ENCODE assay signal across 9 cellular contexts in the genomic region with DNA sequence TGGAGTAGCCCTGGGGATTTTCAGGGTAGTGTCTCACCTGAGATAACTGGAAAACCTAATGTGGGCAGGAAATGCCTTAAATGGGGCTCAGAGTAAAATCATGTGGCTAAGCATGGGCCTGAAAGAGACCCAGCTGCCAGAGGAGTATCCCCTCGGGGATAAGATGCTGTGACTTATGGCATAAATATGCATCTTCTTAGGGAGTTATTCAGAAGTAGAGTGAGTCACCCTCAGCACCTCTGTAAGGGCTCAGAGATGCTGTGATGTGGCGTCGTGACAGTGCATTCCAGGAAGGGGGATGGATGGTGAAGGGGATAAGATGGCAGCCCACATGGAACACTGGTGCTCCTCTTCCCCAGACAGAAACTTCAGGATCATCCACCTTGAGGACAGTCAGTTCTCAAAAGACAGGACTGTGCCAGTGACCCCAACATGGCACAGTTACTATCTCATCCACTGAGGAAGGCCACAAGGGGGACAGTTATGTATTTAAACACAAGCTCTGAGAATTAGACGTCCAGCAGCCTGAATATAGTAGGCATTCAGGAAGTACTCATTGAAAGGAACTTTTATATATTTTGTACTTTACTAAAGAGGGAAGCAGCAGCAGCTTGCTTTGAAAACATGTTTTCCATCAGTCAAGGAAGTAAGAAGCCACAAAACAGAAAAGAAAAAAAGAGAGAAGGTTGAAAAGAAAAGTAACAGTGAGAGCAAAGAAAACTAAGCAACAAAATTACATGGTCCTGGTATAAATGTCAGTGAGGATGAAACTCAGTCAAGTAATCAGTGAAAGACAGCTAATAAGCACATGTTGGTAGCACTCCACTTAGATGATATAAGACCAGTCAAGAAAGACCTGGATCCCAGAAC. TPM values are rescaled to one million over a fixed set of nuclear protein-coding genes. Genes with fewer than 3 reads are reported as not detected.
DNase-seq lines count a peak whose midpoint lies in the region; ATAC-seq and TF ChIP-seq lines count a peak whose summit lies in the region.
"Had no signal": no experiment of that assay in that cellular context is flagged by ENCODE, and none has a peak within 500 bp of the region (broad histone marks: within the 10 kb centered on the region; RNA-seq: fewer than 3 reads in every experiment).

No MANE protein-coding gene starts in this region.

- no peak for TF ChIP-seq EP300 in tibial nerve (IDR thresholded peaks at IDR 0.05)
- TF ChIP-seq EP300 in upper lobe of left lung (IDR thresholded peaks at IDR 0.05), result no peak

- 57 to 69% methylated on average over 4 of the region's 4 CpGs for WGBS in tibial nerve, 2 donors
- 70 to 72% methylated on average over 4 of the region's 4 CpGs for WGBS in upper lobe of left lung, 2 donors

- no peak for TF ChIP-seq POLR2A in tibial nerve (IDR thresholded peaks at IDR 0.05)
- no peak for TF ChIP-seq POLR2A in upper lobe of left lung (IDR thresholded peaks at IDR 0.05)

- no peak for ATAC-seq in upper lobe of left lung (ENCODE audit: low FRiP score in 2 of 2)

- H3K27me3 ChIP-seq in tibial nerve (peaks cover 0 to 34% of the 10 kb centered on the region in 2 donors), upper lobe of left lung (peaks cover 0 to 8% (median 0%) of the 10 kb centered on the region in 4 donors)

- peak; percentile 45 for DNase-seq in activated naive CD4-positive, alpha-beta T cell treated with Interleukin-2 at 50 U/mL for 16 hours
- no peak for DNase-seq in activated naive CD4-positive, alpha-beta T cell (lab: John Stamatoyannopoulos, UW)
- DNase-seq in SK-MEL-5 (ENCODE audit: low read depth, low spot score) (peak; percentile 68), fibroblast of gingiva (ENCODE audit: low read depth) (peak; percentile 78), SKM-1 treated with dmso at 0.1 percent for 144 hours (lab: John Stamatoyannopoulos, UW; ENCODE audit: unreplicated experiment) (no peak), NCI-H187 (lab: John Stamatoyannopoulos, UW) (no peak), tibial nerve (ENCODE audit: low spot score in 2 of 2) (no peak), upper lobe of left lung (no peak)

- in situ Hi-C loops in SK-MEL-5 (cut with HindIII; ENCODE audit: low pct_unique_long_range_greater_than_20kb, low sequenced_read_pairs), result no loop called here

- H3K36me3 ChIP-seq in tibial nerve, result no peaks in the 10 kb centered on the region
- no peaks in the 10 kb centered on the region for H3K36me3 ChIP-seq in upper lobe of left lung

- H3K27ac ChIP-seq in tibial nerve, result no peak overlapping the region
- no peak overlapping the region for H3K27ac ChIP-seq in upper lobe of left lung
- H3K27ac ChIP-seq: VCaP had no signal

- TF ChIP-seq CTCF in tibial nerve (IDR thresholded peaks at IDR 0.05) (no peak), upper lobe of left lung (IDR thresholded peaks at IDR 0.05) (no peak)

- no peak overlapping the region for H3K4me3 ChIP-seq in tibial nerve
- no peak overlapping the region for H3K4me3 ChIP-seq in upper lobe of left lung

- H3K9me3 ChIP-seq in tibial nerve, result no peaks in the 10 kb centered on the region
- no peaks in the 10 kb centered on the region for H3K9me3 ChIP-seq in upper lobe of left lung

- peaks cover 0 to 15% (median 11%) of the 10 kb centered on the region in 4 donors for H3K4me1 ChIP-seq in tibial nerve
- peaks cover 15 to 21% (median 18%) of the 10 kb centered on the region in 4 donors for H3K4me1 ChIP-seq in upper lobe of left lung

RNA-seq across cellular contexts. Expression of a gene that starts 8.3 kb away (rescaled TPM):
- total RNA-seq in SK-MEL-5 (2014; rRNA removed; shearing (Covaris generic)), result 0.37 TPM in 1 of 2 replicates, not detected in the other
- polyA plus RNA-seq in SK-MEL-5 (2015; cell fraction: cytosol; rRNA removed), result 0.95 TPM in 2 replicates
- 0.60 and 5.0 TPM in 2 replicates for polyA plus RNA-seq in SK-MEL-5 (2015; cell fraction: nucleus; rRNA removed)
- total RNA-seq in tibial nerve, result not detected
- under 1 TPM in 1 of 6 donors, not detected in 5; 0.24 TPM for total RNA-seq in upper lobe of left lung

RNA-seq across cellular contexts. Expression of a gene that starts 16.2 kb away (rescaled TPM):
- 1.7 and 2.8 TPM in 2 replicates for total RNA-seq in SK-MEL-5 (2014; rRNA removed; shearing (Covaris generic))
- polyA plus RNA-seq in SK-MEL-5 (2015; cell fraction: cytosol; rRNA removed), result 2.2 and 4.8 TPM in 2 replicates
- polyA plus RNA-seq in SK-MEL-5 (2015; cell fraction: nucleus; rRNA removed), result 0.66 and 1.8 TPM in 2 replicates
- 1 to 10 TPM; 1.8 to 3.1 (median 2.6) TPM for total RNA-seq in tibial nerve
- total RNA-seq in upper lobe of left lung, result 10 to 100 TPM in 1 of 6 donors, 1 to 10 TPM in 5; 4.3 to 13.6 (median 7.2) TPM

RNA-seq across cellular contexts. Expression of a gene that starts 40.1 kb away (rescaled TPM):
- not detected in 2 replicates for total RNA-seq in SK-MEL-5 (2014; rRNA removed; shearing (Covaris generic))
- not detected in 2 replicates for polyA plus RNA-seq in SK-MEL-5 (2015; cell fraction: cytosol; rRNA removed)
- polyA plus RNA-seq in SK-MEL-5 (2015; cell fraction: nucleus; rRNA removed), result not detected in 2 replicates
- not detected for total RNA-seq in tibial nerve
- total RNA-seq in upper lobe of left lung, result not detected

RNA-seq across cellular contexts. Expression of a gene that starts 40.7 kb away (rescaled TPM):
- total RNA-seq in SK-MEL-5 (2014; rRNA removed; shearing (Covaris generic)), result not detected in 2 replicates
- polyA plus RNA-seq in SK-MEL-5 (2015; cell fraction: cytosol; rRNA removed), result 0.01 TPM in 1 of 2 replicates, not detected in the other
- polyA plus RNA-seq in SK-MEL-5 (2015; cell fraction: nucleus; rRNA removed), result not detected in 2 replicates
- under 1 TPM in 1 of 4 donors, not detected in 3; 0.22 TPM for total RNA-seq in tibial nerve
- total RNA-seq in upper lobe of left lung, result 1,000 to 10,000 TPM in 1 of 6 donors, 100 to 1,000 TPM in 5; 396 to 1,034 (median 618) TPM

Comparison
In these comparisons a context has a peak if more than half of its experiments do, and no peak if none do; other contexts are left out.
1. DNase-seq: peak in activated naive CD4-positive, alpha-beta T cell treated with Interleukin-2 at 50 U/mL for 16 hours (single experiment), SK-MEL-5 (single experiment) and fibroblast of gingiva (single experiment); none in activated naive CD4-positive, alpha-beta T cell (0 of 4), SKM-1 treated with dmso at 0.1 percent for 144 hours (single experiment), NCI-H187 (0 of 2), tibial nerve (0 of 2) and upper lobe of left lung (0 of 2).